Comparison of ENCODE assay signal across 8 cellular contexts in genomic region chr6:6723792-6724318, GRCh38.
DNase-seq lines count a peak whose midpoint lies in the region; ATAC-seq, FAIRE-seq and TF ChIP-seq lines count a peak whose summit lies in the region.

No MANE protein-coding gene starts in this region.

- 31 to 41% methylated on average over 10 of the region's 10 CpGs for WGBS in heart right ventricle, 2 donors
- 24 to 25% methylated on average over 10 of the region's 10 CpGs for WGBS in pancreas, 2 donors

- H3K27ac ChIP-seq in Peyer's patch: peak overlapping the region; percentile 56 to 93 (median 80)
- peak overlapping the region; percentile 79 to 98 (median 90) for H3K27ac ChIP-seq in heart right ventricle
- peak overlapping the region; percentile 65 to 87 (median 74) for H3K27ac ChIP-seq in pancreas

- H3K36me3 ChIP-seq in Peyer's patch (no peaks in the 10 kb centered on the region), heart right ventricle (no peaks in the 10 kb centered on the region), pancreas (no peaks in the 10 kb centered on the region)

- peak overlapping the region; percentile 41 for H3K4me3 ChIP-seq in AG09309 (ENCODE audit: control insufficient read depth, low read depth, low read length)
- peak overlapping the region in 3 of 4 donors; percentile 11 to 41 (median 39) for H3K4me3 ChIP-seq in Peyer's patch
- H3K4me3 ChIP-seq in heart right ventricle: peak overlapping the region in 7 of 10 donors; percentile 41 to 55 (median 46)
- H3K4me3 ChIP-seq in pancreas: peak overlapping the region in 2 of 4 donors; percentile 30 to 33

- H3K27me3 Mint-ChIP-seq in effector memory CD8-positive, alpha-beta T cell: peaks cover 38 to 53% of the 10 kb centered on the region in 2 donors

- peak overlapping the region in 1 of 2 donors; percentile 52 for H3K27ac Mint-ChIP-seq in effector memory CD8-positive, alpha-beta T cell

- H3K27me3 ChIP-seq in Peyer's patch (no peaks in the 10 kb centered on the region), heart right ventricle (no peaks in the 10 kb centered on the region), pancreas (no peaks in the 10 kb centered on the region)

- H3K4me1 Mint-ChIP-seq in effector memory CD8-positive, alpha-beta T cell (ENCODE audit: low read depth in 2 of 2): peaks cover 5 to 10% of the 10 kb centered on the region in 2 donors

- H3K4me1 ChIP-seq in Peyer's patch (peaks cover 0 to 30% (median 3%) of the 10 kb centered on the region in 4 donors), heart right ventricle (peaks cover 7 to 49% (median 30%) of the 10 kb centered on the region in 9 donors), pancreas (peaks cover 20 to 26% (median 22%) of the 10 kb centered on the region in 3 donors)

- no peak for TF ChIP-seq POLR2A in Peyer's patch (IDR thresholded peaks at IDR 0.05)

- FAIRE-seq in pancreas (lab: Jason Lieb, UNC): no peak

- no peaks in the 10 kb centered on the region for H3K9me3 Mint-ChIP-seq in effector memory CD8-positive, alpha-beta T cell

- no peaks in the 10 kb centered on the region for H3K36me3 Mint-ChIP-seq in effector memory CD8-positive, alpha-beta T cell (ENCODE audit: insufficient read depth)

- peak in 5 of 8 donors; percentile 17 to 34 (median 29) for ATAC-seq in heart right ventricle
- ATAC-seq in pancreas: peak in 3 of 4 donors; percentile 25 to 50 (median 37)
- no peak for ATAC-seq in effector memory CD8-positive, alpha-beta T cell (replicated peaks)

- H3K9me3 ChIP-seq in Peyer's patch (no peaks in the 10 kb centered on the region), heart right ventricle (no peaks in the 10 kb centered on the region), pancreas (no peaks in the 10 kb centered on the region)

- no peak overlapping the region for H3K4me3 Mint-ChIP-seq in effector memory CD8-positive, alpha-beta T cell

- DNase-seq in AG09309 (ENCODE audit: low read depth): no peak
- no peak for DNase-seq in Peyer's patch
- DNase-seq in heart right ventricle: no peak
- DNase-seq in pancreas: no peak
- DNase-seq in DMS 273 treated with DMSO at 0.1 percent for 48 hours (lab: John Stamatoyannopoulos, UW): no peak
- no peak for DNase-seq in effector memory CD8-positive, alpha-beta T cell
- DNase-seq in inferior parietal cortex (ENCODE audit: extremely low spot score): no peak
- DNase-seq in germinal center (ENCODE audit: low spot score): no peak

- no peak for TF ChIP-seq CTCF in AG09309 (IDR thresholded peaks at IDR 0.05; ENCODE audit: control insufficient read depth, insufficient read depth, low read depth, low read length, missing control alignments)
- no peak for TF ChIP-seq CTCF in Peyer's patch (IDR thresholded peaks at IDR 0.05)
- TF ChIP-seq CTCF in heart right ventricle (IDR thresholded peaks at IDR 0.05): no peak
- no peak for TF ChIP-seq CTCF in pancreas (IDR thresholded peaks at IDR 0.05)

- intact Hi-C loops in heart right ventricle (cut with DNase I) (loop anchor here in 8 of 10 donors (1.0 to 10.0 kb wide), 10 partner anchors 37 to 521 kb away; partner anchors contain the start of gene RREB1 (in 1 of the 8)), pancreas (cut with DNase I) (no loop called here)

Comparison
In these comparisons a context has a peak if more than half of its experiments do, and no peak if none do; other contexts are left out.
1. intact Hi-C loops: an anchor here in heart right ventricle (1.0 to 10.0 kb wide); none called in pancreas.